Comparison of ENCODE assay signal across 7 cellular contexts in genomic region chr17:81909966-81910839, GRCh38. TPM values are rescaled to one million over a fixed set of nuclear protein-coding genes. Genes with fewer than 3 reads are reported as not detected.
DNase-seq lines count a peak whose midpoint lies in the region; ATAC-seq and TF ChIP-seq lines count a peak whose summit lies in the region.

No MANE protein-coding gene starts in this region.

- no peaks in the 10 kb centered on the region for H3K4me1 ChIP-seq in endocrine pancreas (ENCODE audit: control insufficient read depth, insufficient read depth, low read length)

- peaks cover 6% of the 10 kb centered on the region for H3K36me3 ChIP-seq in endocrine pancreas (ENCODE audit: control insufficient read depth, insufficient read depth, low read length)

- H3K27me3 Mint-ChIP-seq in neural crest cell (ENCODE audit: low read depth): no peaks in the 10 kb centered on the region

- peaks cover 7% of the 10 kb centered on the region for H3K36me3 Mint-ChIP-seq in neural crest cell (ENCODE audit: low read depth)

- peak; percentile 53 for DNase-seq in OCI-M1 (lab: John Stamatoyannopoulos, UW)
- no peak for DNase-seq in neural crest cell (ENCODE audit: low read depth, low spot score)
- no peak for DNase-seq in NCI-H226
- DNase-seq in posterior vena cava (ENCODE audit: low spot score): no peak

- peak overlapping the region; percentile 96 for H3K4me3 Mint-ChIP-seq in neural crest cell

- no peaks in the 10 kb centered on the region for H3K9me3 ChIP-seq in endocrine pancreas (ENCODE audit: control insufficient read depth, low read length)

- peaks cover 9% of the 10 kb centered on the region for H3K4me1 Mint-ChIP-seq in neural crest cell

- peak; percentile 15 for ATAC-seq in GM19438 (IDR thresholded peaks at IDR 0.05; ENCODE audit: low read depth, unreplicated experiment)
- no peak for ATAC-seq in HG03175 (IDR thresholded peaks at IDR 0.05; ENCODE audit: unreplicated experiment)

- peak overlapping the region; percentile 47 for H3K9ac ChIP-seq in endocrine pancreas (ENCODE audit: control insufficient read depth, insufficient read depth, low read length)

- no peak for TF ChIP-seq CTCF in neural crest cell (conservative IDR thresholded peaks at IDR 0.05)

- peak overlapping the region; percentile 62 for H3K27ac Mint-ChIP-seq in neural crest cell (ENCODE audit: unreplicated experiment)

- H3K4me3 ChIP-seq in endocrine pancreas (ENCODE audit: control insufficient read depth, insufficient read depth, low read length): peak overlapping the region; percentile 7

- H3K9me3 Mint-ChIP-seq in neural crest cell: no peaks in the 10 kb centered on the region

- H3K27me3 ChIP-seq in endocrine pancreas (ENCODE audit: control insufficient read depth, insufficient read depth, low read length): no peaks in the 10 kb centered on the region

- intact Hi-C loops in posterior vena cava (cut with DNase I): loop anchor here in 1 of 2 donors (5.0 kb wide), 1 partner anchor 843 kb away; no protein-coding TSS in a partner anchor

RNA-seq across cellular contexts. Expression of gene PCYT2, which starts 1.0 kb away (rescaled TPM):
- total RNA-seq in neural crest cell (86.2 and 92.4 TPM in 2 replicates), posterior vena cava (10 to 100 TPM in 1 of 2 donors, 1 to 10 TPM in 1; 8.7 to 14.9 TPM)

RNA-seq across cellular contexts. Expression of gene SIRT7, which starts 7.8 kb away (rescaled TPM):
- 25.5 and 26.2 TPM in 2 replicates for total RNA-seq in neural crest cell
- 10 to 100 TPM; 11.8 to 13.1 TPM for total RNA-seq in posterior vena cava

RNA-seq across cellular contexts. Expression of gene NPB, which starts 8.2 kb away (rescaled TPM):
- 0.93 and 1.1 TPM in 2 replicates for total RNA-seq in neural crest cell
- under 1 TPM; 0.29 to 0.46 TPM for total RNA-seq in posterior vena cava

RNA-seq across cellular contexts. Expression of gene MAFG, which starts 17.3 kb away (rescaled TPM):
- total RNA-seq in neural crest cell: 24.1 and 24.2 TPM in 2 replicates
- total RNA-seq in posterior vena cava: 10 to 100 TPM; 25.0 to 36.2 TPM

RNA-seq across cellular contexts. Expression of gene ANAPC11, which starts 18.7 kb away (rescaled TPM):
- total RNA-seq in neural crest cell: 199 and 200 TPM in 2 replicates
- total RNA-seq in posterior vena cava: 10 to 100 TPM; 73.3 to 84.8 TPM
